In the genomic region with DNA sequence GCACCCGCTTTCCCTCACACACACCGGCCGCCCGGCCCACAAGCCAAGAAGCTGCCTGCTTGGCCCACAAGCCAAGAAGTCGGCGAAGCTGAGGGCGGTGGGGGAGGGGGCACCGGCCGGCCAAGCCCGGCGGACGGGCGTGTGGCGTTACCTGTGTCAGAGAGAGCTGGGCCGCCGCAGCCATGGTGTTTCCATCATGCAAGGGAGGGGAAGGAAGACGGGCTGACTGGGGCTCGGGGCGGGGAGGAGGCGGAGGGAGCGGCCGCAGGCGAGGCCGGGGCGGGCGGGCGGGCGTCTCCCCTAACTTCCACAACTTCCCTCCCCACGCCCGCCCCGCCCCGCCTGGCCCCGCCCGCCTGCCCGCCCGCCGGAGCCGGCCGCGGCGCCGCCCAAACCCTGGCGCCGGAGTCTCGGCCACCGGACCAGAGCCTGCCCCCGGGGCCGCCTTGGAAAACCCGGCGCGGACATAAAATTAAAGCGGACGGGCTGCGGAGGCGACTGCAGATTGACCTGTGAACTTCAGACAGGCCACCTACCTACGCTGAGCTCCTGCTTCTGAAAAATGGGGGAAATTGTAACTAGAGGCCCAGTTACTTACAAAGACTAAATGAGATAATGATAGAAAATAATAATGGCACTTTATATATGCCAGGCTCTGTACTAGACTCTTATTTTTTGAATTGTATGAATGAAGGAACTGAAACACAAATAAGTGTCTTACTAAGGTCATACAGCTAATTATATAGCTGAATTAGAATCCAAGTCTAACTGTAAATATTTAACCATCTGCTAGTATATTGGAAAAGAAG, we compare ENCODE assay signal across 1 cellular context.
A peak's percentile ranks its signal among the peaks of the same experiment; 100 is the strongest.
TF ChIP-seq lines count a peak whose summit lies in the region.

A gene (minus strand): TSS at position 219 of the 809 bp plus-strand sequence. CDS start 35 bp downstream, at position 184.

TF ChIP-seq in HEK293, 187 proteins besides CTCF, POLR2A, EP300 and RAD21 (continued from another document):
- no peak for TF ChIP-seq ZBTB17 (tag by site-specific recombination; IDR thresholded peaks at IDR 0.05)
- no peak for TF ChIP-seq ZNF555 (tag by site-specific recombination; conservative IDR thresholded peaks at IDR 0.05)
- no peak for TF ChIP-seq SALL2 (tag by site-specific recombination; IDR thresholded peaks at IDR 0.05; ENCODE audit: borderline replicate concordance)
- 0 out of 2 replicates have a peak, but pooled peaks have one; percentile 51 for TF ChIP-seq ZNF37A (tag by site-specific recombination; IDR thresholded peaks at IDR 0.05)
- peak; percentile 40; the same call in 1 of the 2 replicates for TF ChIP-seq KLF16 (tag by site-specific recombination; IDR thresholded peaks at IDR 0.05)
- no peak for TF ChIP-seq YY2 (tag by site-specific recombination; IDR thresholded peaks at IDR 0.05)
- no peak for TF ChIP-seq ZNF239 (tag by site-specific recombination; IDR thresholded peaks at IDR 0.05)
- TF ChIP-seq ZNF830 (tag by site-specific recombination; IDR thresholded peaks at IDR 0.05; ENCODE audit: low read depth), result no peak
- no peak for TF ChIP-seq OVOL3 (tag by site-specific recombination; IDR thresholded peaks at IDR 0.05)
- TF ChIP-seq, protein P1, sequence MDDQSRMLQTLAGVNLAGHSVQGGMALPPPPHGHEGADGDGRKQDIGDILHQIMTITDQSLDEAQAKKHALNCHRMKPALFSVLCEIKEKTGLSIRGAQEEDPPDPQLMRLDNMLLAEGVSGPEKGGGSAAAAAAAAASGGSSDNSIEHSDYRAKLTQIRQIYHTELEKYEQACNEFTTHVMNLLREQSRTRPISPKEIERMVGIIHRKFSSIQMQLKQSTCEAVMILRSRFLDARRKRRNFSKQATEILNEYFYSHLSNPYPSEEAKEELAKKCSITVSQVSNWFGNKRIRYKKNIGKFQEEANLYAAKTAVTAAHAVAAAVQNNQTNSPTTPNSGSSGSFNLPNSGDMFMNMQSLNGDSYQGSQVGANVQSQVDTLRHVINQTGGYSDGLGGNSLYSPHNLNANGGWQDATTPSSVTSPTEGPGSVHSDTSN (CRISPR knock-in tag; IDR thresholded peaks at IDR 0.05), result 0 out of 2 replicates have a peak, but pooled peaks have one; percentile 14
- no peak for TF ChIP-seq ZFP41 (tag by site-specific recombination; IDR thresholded peaks at IDR 0.05; ENCODE audit: borderline replicate concordance)
- TF ChIP-seq ZNF596 (tag by site-specific recombination; IDR thresholded peaks at IDR 0.05), result no peak
- TF ChIP-seq, protein P2, sequence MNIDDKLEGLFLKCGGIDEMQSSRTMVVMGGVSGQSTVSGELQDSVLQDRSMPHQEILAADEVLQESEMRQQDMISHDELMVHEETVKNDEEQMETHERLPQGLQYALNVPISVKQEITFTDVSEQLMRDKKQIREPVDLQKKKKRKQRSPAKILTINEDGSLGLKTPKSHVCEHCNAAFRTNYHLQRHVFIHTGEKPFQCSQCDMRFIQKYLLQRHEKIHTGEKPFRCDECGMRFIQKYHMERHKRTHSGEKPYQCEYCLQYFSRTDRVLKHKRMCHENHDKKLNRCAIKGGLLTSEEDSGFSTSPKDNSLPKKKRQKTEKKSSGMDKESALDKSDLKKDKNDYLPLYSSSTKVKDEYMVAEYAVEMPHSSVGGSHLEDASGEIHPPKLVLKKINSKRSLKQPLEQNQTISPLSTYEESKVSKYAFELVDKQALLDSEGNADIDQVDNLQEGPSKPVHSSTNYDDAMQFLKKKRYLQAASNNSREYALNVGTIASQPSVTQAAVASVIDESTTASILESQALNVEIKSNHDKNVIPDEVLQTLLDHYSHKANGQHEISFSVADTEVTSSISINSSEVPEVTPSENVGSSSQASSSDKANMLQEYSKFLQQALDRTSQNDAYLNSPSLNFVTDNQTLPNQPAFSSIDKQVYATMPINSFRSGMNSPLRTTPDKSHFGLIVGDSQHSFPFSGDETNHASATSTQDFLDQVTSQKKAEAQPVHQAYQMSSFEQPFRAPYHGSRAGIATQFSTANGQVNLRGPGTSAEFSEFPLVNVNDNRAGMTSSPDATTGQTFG (tag by site-specific recombination; IDR thresholded peaks at IDR 0.05; ENCODE audit: borderline replicate concordance), result no peak
- TF ChIP-seq, protein P3, sequence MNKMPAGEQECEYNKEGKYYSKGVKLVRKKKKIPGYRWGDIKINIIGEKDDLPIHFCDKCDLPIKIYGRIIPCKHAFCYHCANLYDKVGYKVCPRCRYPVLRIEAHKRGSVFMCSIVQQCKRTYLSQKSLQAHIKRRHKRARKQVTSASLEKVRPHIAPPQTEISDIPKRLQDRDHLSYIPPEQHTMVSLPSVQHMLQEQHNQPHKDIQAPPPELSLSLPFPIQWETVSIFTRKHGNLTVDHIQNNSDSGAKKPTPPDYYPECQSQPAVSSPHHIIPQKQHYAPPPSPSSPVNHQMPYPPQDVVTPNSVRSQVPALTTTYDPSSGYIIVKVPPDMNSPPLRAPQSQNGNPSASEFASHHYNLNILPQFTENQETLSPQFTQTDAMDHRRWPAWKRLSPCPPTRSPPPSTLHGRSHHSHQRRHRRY (tag by site-specific recombination; IDR thresholded peaks at IDR 0.05), result no peak
- TF ChIP-seq ZNF610 (tag by site-specific recombination; IDR thresholded peaks at IDR 0.05; ENCODE audit: borderline replicate concordance), result 0 out of 2 replicates have a peak, but pooled peaks have one; percentile 12
- TF ChIP-seq ZNF549 (tag by site-specific recombination; IDR thresholded peaks at IDR 0.05), result no peak
- peak; percentile 68; the same call in 1 of the 2 replicates for TF ChIP-seq SP7 (tag by site-specific recombination; IDR thresholded peaks at IDR 0.05)
- TF ChIP-seq, protein P4, sequence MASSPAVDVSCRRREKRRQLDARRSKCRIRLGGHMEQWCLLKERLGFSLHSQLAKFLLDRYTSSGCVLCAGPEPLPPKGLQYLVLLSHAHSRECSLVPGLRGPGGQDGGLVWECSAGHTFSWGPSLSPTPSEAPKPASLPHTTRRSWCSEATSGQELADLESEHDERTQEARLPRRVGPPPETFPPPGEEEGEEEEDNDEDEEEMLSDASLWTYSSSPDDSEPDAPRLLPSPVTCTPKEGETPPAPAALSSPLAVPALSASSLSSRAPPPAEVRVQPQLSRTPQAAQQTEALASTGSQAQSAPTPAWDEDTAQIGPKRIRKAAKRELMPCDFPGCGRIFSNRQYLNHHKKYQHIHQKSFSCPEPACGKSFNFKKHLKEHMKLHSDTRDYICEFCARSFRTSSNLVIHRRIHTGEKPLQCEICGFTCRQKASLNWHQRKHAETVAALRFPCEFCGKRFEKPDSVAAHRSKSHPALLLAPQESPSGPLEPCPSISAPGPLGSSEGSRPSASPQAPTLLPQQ (tag by site-specific recombination; IDR thresholded peaks at IDR 0.05), result peak; percentile 49
- no peak for TF ChIP-seq ZNF548 (tag by site-specific recombination; IDR thresholded peaks at IDR 0.05)
- TF ChIP-seq GFI1B (tag by site-specific recombination; IDR thresholded peaks at IDR 0.05), result no peak
- no peak for TF ChIP-seq ZNF221 (tag by site-specific recombination; IDR thresholded peaks at IDR 0.05; ENCODE audit: borderline replicate concordance)
